ENCODE assay signal across 1 cellular context in genomic region chr17:57632294-57632693, GRCh38.
TF ChIP-seq lines count a peak whose summit lies in the region.

No MANE protein-coding gene starts in this region.

TF ChIP-seq in H1, 55 proteins besides CTCF, POLR2A, EP300 and RAD21 (continued from another document):
- TF ChIP-seq CHD7 (IDR thresholded peaks at IDR 0.05; ENCODE audit: insufficient replicate concordance, low read length) (no peak), ASH2L (IDR thresholded peaks at IDR 0.05; ENCODE audit: low read length) (no peak), TEAD4 (IDR thresholded peaks at IDR 0.05; ENCODE audit: low read depth, low read length) (no peak), POU5F1 (IDR thresholded peaks at IDR 0.05; ENCODE audit: low read depth, low read length) (no peak), TAF7 (optimal IDR thresholded peaks at IDR 0.05; ENCODE audit: borderline replicate concordance, low read depth, low read length) (no peak), BRCA1 (IDR thresholded peaks at IDR 0.05; ENCODE audit: low read depth, low read length) (no peak), CREB1 (IDR thresholded peaks at IDR 0.05) (no peak), TAF1 (IDR thresholded peaks at IDR 0.05; ENCODE audit: low read depth, low read length) (no peak)
